12 cellular contexts compared by ENCODE assay signal in the genomic region with DNA sequence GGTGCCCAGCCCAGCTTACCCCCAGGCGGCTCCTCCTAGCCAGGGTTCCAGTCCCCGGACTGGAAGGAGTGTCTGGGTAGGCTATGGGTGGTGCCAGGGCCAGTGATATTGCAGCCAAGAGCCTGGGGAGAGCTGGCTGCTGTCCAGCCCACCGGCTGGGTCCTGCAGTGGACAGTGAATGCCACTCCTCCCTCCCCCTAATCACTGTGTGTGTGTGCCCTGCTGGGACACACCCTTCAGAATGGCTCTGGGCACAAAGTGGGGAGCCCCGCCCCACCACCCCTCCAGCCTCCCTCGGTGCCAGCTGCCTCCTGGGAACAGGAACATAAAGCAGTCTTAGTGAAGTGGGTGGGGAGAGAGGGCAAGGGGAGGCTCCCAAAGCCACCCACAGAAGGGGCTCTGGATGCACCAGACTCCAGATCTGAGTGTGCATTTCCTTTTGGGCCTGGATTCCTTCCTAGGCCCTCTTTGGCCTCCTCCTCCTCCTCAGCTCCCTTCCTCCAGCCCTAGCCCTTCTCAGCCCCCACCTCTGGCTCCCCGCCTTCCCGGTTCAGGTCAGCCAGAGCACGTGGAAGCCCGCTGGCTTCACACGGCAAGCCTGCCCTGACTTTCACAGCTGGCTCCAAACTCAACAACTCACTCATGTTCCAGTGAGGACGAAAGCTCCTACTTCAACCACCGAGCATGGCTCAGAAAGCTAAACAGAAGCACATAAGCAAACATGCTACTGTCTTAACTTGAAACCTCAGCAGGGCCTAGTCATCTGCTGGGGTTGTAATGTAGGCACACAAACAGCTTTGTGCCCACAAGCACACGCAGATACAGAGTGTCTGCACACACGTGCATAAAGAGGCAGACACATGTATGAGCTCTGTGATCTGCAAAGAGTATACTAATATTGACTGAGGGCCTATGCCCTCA.
DNase-seq lines count a peak whose midpoint lies in the region; ATAC-seq and TF ChIP-seq lines count a peak whose summit lies in the region.
"Had no signal": no experiment of that assay in that cellular context is flagged by ENCODE, and none has a peak within 500 bp of the region (broad histone marks: within the 10 kb centered on the region; RNA-seq: fewer than 3 reads in every experiment).

No MANE protein-coding gene starts in this region.

- H3K4me1 ChIP-seq in RWPE2 (ENCODE audit: insufficient read depth, poor library complexity, severe bottlenecking): no peaks in the 10 kb centered on the region
- peaks cover 0 to 5% (median 0%) of the 10 kb centered on the region in 4 donors for H3K4me1 ChIP-seq in right lobe of liver
- peaks cover 15 to 74% (median 35%) of the 10 kb centered on the region in 4 donors for H3K4me1 ChIP-seq in transverse colon

- in situ Hi-C loops in transverse colon (cut with MboI; ENCODE audit: low pct_ligation_motif_present in 1 of 4, low pct_unique_long_range_greater_than_20kb in 1 of 4, low sequenced_read_pairs in 3 of 4): no loop called here

- no peak overlapping the region for H3K4me3 ChIP-seq in RWPE2 (ENCODE audit: severe bottlenecking)
- no peak overlapping the region for H3K4me3 ChIP-seq in right lobe of liver
- H3K4me3 ChIP-seq in transverse colon: no peak overlapping the region

- no peaks in the 10 kb centered on the region for H3K9me3 ChIP-seq in RWPE2 (ENCODE audit: severe bottlenecking)
- no peaks in the 10 kb centered on the region for H3K9me3 ChIP-seq in right lobe of liver
- no peaks in the 10 kb centered on the region for H3K9me3 ChIP-seq in transverse colon

- DNase-seq in NCI-H1417 (lab: John Stamatoyannopoulos, UW) (peak; percentile 62 to 96 (median 92)), RWPE2 (ENCODE audit: low spot score) (no peak), right lobe of liver (peak in 1 of 3 donors; percentile 66), transverse colon (peak; percentile 93), AG08395 (ENCODE audit: low spot score) (no peak), COLO829 (ENCODE audit: low spot score) (no peak), occipital lobe (lab: John Stamatoyannopoulos, UW) (no peak), amniotic stem cell (lab: John Stamatoyannopoulos, UW) (no peak)
- DNase-seq: activated CD4-positive, alpha-beta memory T cell treated with anti-CD3 and anti-CD28 coated beads, Interleukin-2, amount 10 ng/mL, durations not matched to agents 7 days and 5 days; GDM1; mesendoderm had no signal

- no peak overlapping the region for H3K27ac ChIP-seq in RWPE2 (ENCODE audit: poor library complexity, severe bottlenecking)
- H3K27ac ChIP-seq in right lobe of liver: no peak overlapping the region
- H3K27ac ChIP-seq in transverse colon: peak overlapping the region; percentile 88 to 93 (median 90)
- H3K27ac ChIP-seq: KMS-11 had no signal

- TF ChIP-seq POLR2A in right lobe of liver (IDR thresholded peaks at IDR 0.05) (no peak), transverse colon (IDR thresholded peaks at IDR 0.05) (no peak)

- H3K36me3 ChIP-seq in RWPE2 (ENCODE audit: low read depth): no peaks in the 10 kb centered on the region
- H3K36me3 ChIP-seq in right lobe of liver: no peaks in the 10 kb centered on the region
- no peaks in the 10 kb centered on the region for H3K36me3 ChIP-seq in transverse colon

- peak; percentile 55 for ATAC-seq in RWPE2 (ENCODE audit: low read depth)
- peak; percentile 36 to 69 (median 43) for ATAC-seq in right lobe of liver

- no peak for TF ChIP-seq EP300 in transverse colon (IDR thresholded peaks at IDR 0.05; ENCODE audit: low read depth)

- TF ChIP-seq CTCF in RWPE2 (IDR thresholded peaks at IDR 0.05; ENCODE audit: poor library complexity, severe bottlenecking) (no peak), right lobe of liver (IDR thresholded peaks at IDR 0.05) (no peak), transverse colon (IDR thresholded peaks at IDR 0.05) (no peak)

- peaks cover 36% of the 10 kb centered on the region for H3K27me3 ChIP-seq in RWPE2 (ENCODE audit: insufficient read depth, poor library complexity, severe bottlenecking)
- no peaks in the 10 kb centered on the region for H3K27me3 ChIP-seq in right lobe of liver
- H3K27me3 ChIP-seq in transverse colon: peaks cover 19% of the 10 kb centered on the region

- 65% methylated on average over 8 of the region's 14 CpGs for WGBS in right lobe of liver (ENCODE audit: insufficient coverage, low coverage, low lambda C conversion rate, missing lambda C conversion rate)
- 38 to 40% methylated on average over 4 to 14 of the region's 14 CpGs for WGBS in transverse colon (ENCODE audit: low coverage in 1 of 2), 2 donors

- intact Hi-C loops in right lobe of liver (cut with DNase I): no loop called here
- intact Hi-C loops in transverse colon (cut with DNase I; ENCODE audit: low total_unique reads): no loop called here

Comparison
In these comparisons a context has a peak if more than half of its experiments do, and no peak if none do; other contexts are left out.
1. DNase-seq: peak in NCI-H1417 (3 of 3) and transverse colon (single experiment); none in RWPE2 (single experiment), AG08395 (single experiment), COLO829 (single experiment), occipital lobe (single experiment) and amniotic stem cell (single experiment).
2. H3K27ac ChIP-seq: peak in transverse colon (4 of 4); none in RWPE2 (single experiment) and right lobe of liver (0 of 3).